25 cellular contexts compared by ENCODE assay signal in the genomic region with DNA sequence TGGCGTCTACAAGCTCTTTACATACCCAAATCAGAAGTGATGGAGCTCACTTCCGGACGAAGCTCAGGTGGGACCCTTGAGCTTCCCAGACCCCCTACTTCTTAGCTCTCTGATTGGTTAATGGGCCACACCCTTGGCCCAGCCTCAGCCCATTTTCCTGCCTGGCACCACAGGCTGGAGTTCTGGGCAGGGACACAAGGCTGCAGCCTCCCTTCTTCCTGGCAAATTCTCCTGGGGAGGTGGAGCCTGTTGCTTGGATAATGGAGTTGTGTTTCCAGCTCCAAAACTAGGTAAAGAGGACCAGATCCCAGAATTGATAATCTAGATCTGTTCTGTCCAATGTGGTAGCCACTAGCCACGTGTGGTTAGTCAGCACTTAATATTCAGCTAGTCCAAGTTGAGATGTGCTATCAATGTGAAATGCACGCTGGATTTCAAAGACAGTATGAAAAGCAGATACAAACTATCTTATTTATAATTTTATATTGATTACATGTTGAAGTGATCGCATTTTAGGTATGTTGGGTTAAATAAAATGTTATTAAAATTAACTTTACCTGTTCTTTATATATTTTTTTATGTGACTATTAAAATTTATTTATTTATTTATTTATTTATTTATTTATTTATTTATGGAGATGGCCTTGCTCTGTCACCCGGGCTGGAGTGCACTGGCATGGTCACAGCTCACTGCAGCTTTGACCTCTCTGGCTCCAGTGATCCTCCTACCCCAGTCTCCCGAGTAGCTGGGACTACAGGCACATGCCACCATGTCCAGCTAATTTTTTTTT. TPM values are rescaled to one million over a fixed set of nuclear protein-coding genes. Genes with fewer than 3 reads are reported as not detected.
DNase-seq lines count a peak whose midpoint lies in the region; ATAC-seq and TF ChIP-seq lines count a peak whose summit lies in the region.
"Had no signal": no experiment of that assay in that cellular context is flagged by ENCODE, and none has a peak within 500 bp of the region (broad histone marks: within the 10 kb centered on the region; RNA-seq: fewer than 3 reads in every experiment).

No MANE protein-coding gene starts in this region.

- H3K27ac ChIP-seq in H9 (ENCODE audit: insufficient read length, low read depth, low read length) (no peak overlapping the region), Karpas-422 (ENCODE audit: low read length) (no peak overlapping the region), parathyroid adenoma (no peak overlapping the region)
- H3K27ac ChIP-seq: BLaER1 had no signal

- H3K9me2 ChIP-seq in Karpas-422 (replicated peaks; ENCODE audit: insufficient read depth, low read length), result no peaks in the 10 kb centered on the region

- POLR2A ChIA-PET in naive thymus-derived CD8-positive, alpha-beta T cell (lab: Charles Lee), result no interaction called here

- H3K27me3 Mint-ChIP-seq in H9 (ENCODE audit: low read depth), result peaks cover 9% of the 10 kb centered on the region
- H3K27me3 Mint-ChIP-seq in naive thymus-derived CD8-positive, alpha-beta T cell, result peaks cover 2 to 9% (median 4%) of the 10 kb centered on the region in 5 donors

- H3K4me1 ChIP-seq in H9 (ENCODE audit: insufficient read depth, low read length) (peaks cover 3% of the 10 kb centered on the region; the same call in 1 of the 2 replicates), Karpas-422 (ENCODE audit: low read length) (peaks cover 24% of the 10 kb centered on the region), parathyroid adenoma (peaks cover 30% of the 10 kb centered on the region)
- H3K4me1 ChIP-seq: BLaER1, Caco-2 had no signal

- H3K14ac ChIP-seq in H9 (ENCODE audit: insufficient read depth, low read length), result no peak overlapping the region

- H3K36me3 Mint-ChIP-seq in H9 (ENCODE audit: insufficient read depth in 1 of 3, low read depth in 3 of 3), result no peaks in the 10 kb centered on the region
- H3K36me3 Mint-ChIP-seq in naive thymus-derived CD8-positive, alpha-beta T cell, result no peaks in the 10 kb centered on the region

- H3K23ac ChIP-seq in H9 (ENCODE audit: insufficient read length, low read depth, low read length), result no peak overlapping the region

- H3K4ac ChIP-seq in H9 (ENCODE audit: low read depth, low read length), result no peak overlapping the region

- H3K18ac ChIP-seq in H9 (ENCODE audit: insufficient read length, low read depth, low read length), result no peak overlapping the region

- no peak overlapping the region for H3K56ac ChIP-seq in H9 (ENCODE audit: insufficient read length, low read depth, low read length)

- H3K9me3 ChIP-seq in H9 (ENCODE audit: control insufficient read depth, low read depth, low read length), result no peaks in the 10 kb centered on the region
- no peaks in the 10 kb centered on the region for H3K9me3 ChIP-seq in Karpas-422 (ENCODE audit: low read length)
- H3K9me3 ChIP-seq in parathyroid adenoma (ENCODE audit: control insufficient read depth, low read length), result no peaks in the 10 kb centered on the region
- H3K9me3 ChIP-seq: BLaER1, Caco-2 had no signal

- H4K5ac ChIP-seq in H9 (ENCODE audit: insufficient read length, low read depth, low read length), result no peak overlapping the region

- H2BK120ac ChIP-seq in H9 (ENCODE audit: low read depth, low read length, poor library complexity, severe bottlenecking), result no peak overlapping the region

- H3T11ph ChIP-seq in H9 (ENCODE audit: low read length), result no peak overlapping the region

- no peaks in the 10 kb centered on the region for H3K79me1 ChIP-seq in H9 (ENCODE audit: insufficient read depth, low read depth, low read length, poor library complexity, severe bottlenecking)

- H3K4me1 Mint-ChIP-seq in H9, result peaks cover 24% of the 10 kb centered on the region in 2 experiments
- no peaks in the 10 kb centered on the region for H3K4me1 Mint-ChIP-seq in naive thymus-derived CD8-positive, alpha-beta T cell

- no peak overlapping the region for H2AFZ ChIP-seq in H9 (ENCODE audit: low read length)
- peak overlapping the region; percentile 92 for H2AFZ ChIP-seq in Karpas-422 (ENCODE audit: low read length)
- H2AFZ ChIP-seq in parathyroid adenoma, result peak overlapping the region; percentile 2

- H4K20me1 ChIP-seq in H9 (ENCODE audit: control insufficient read depth, insufficient read depth, insufficient read length) (no peaks in the 10 kb centered on the region), Karpas-422 (ENCODE audit: insufficient read depth, low read depth, low read length) (no peaks in the 10 kb centered on the region)
- H4K20me1 ChIP-seq: BLaER1 had no signal

- H2BK15ac ChIP-seq in H9 (ENCODE audit: low read depth, low read length), result no peak overlapping the region

- H3K9me3 Mint-ChIP-seq in H9, result no peaks in the 10 kb centered on the region; a peak in 1 of 5 replicates
- no peaks in the 10 kb centered on the region for H3K9me3 Mint-ChIP-seq in naive thymus-derived CD8-positive, alpha-beta T cell
- H3K9me3 Mint-ChIP-seq: CD4-positive, alpha-beta T cell had no signal

- H3K36me3 ChIP-seq in Karpas-422 (ENCODE audit: insufficient read depth, low read length) (no peaks in the 10 kb centered on the region), parathyroid adenoma (ENCODE audit: control insufficient read depth, insufficient read depth, low read length) (no peaks in the 10 kb centered on the region)
- H3K36me3 ChIP-seq: BLaER1 had no signal

- no peak for ATAC-seq in naive thymus-derived CD8-positive, alpha-beta T cell
- ATAC-seq: GM12878, PC-3 had no signal

- H3K27ac Mint-ChIP-seq in H9, result no peak overlapping the region
- no peak overlapping the region for H3K27ac Mint-ChIP-seq in naive thymus-derived CD8-positive, alpha-beta T cell
- H3K27ac Mint-ChIP-seq: CD4-positive, alpha-beta T cell had no signal

- WGBS in H9 (ENCODE audit: extremely low coverage, insufficient read length, low lambda C conversion rate), result no CpG with 5 or more reads among the region's 8 CpGs

- TF ChIP-seq CTCF in H9 (conservative IDR thresholded peaks at IDR 0.05) (no peak), parathyroid adenoma (IDR thresholded peaks at IDR 0.05) (no peak)

- DNase-seq in H9, result peak; percentile 19
- peak; percentile 61 for DNase-seq in Karpas-422
- peak; percentile 40 for DNase-seq in ecto neural progenitor cell (ENCODE audit: low spot score)
- DNase-seq in GDM1 (lab: John Stamatoyannopoulos, UW), result no peak
- DNase-seq in NOMO-1 (lab: John Stamatoyannopoulos, UW; ENCODE audit: unreplicated experiment in 2 of 2), result no peak
- no peak for DNase-seq in naive thymus-derived CD8-positive, alpha-beta T cell
- DNase-seq: ACHN; Caco-2; CD4-positive, alpha-beta T cell; DMS 273 treated with DMSO at 0.1 percent for 48 hours; DMS79 treated with DMSO at 0.1 percent for 48 hours; KG1; NCI-H1105; NCI-H146; NCI-H2029; NCI-H226; NCI-H510A treated with DMSO at 0.1 percent for 48 hours; NCI-H82; PC-3; Right ventricle myocardium superior had no signal

- H2BK12ac ChIP-seq in H9 (ENCODE audit: insufficient read length, low read depth, low read length), result no peak overlapping the region

- no peak overlapping the region for H2BK20ac ChIP-seq in H9 (ENCODE audit: low read depth, low read length, poor library complexity, severe bottlenecking)

- H3K4me2 ChIP-seq in H9 (ENCODE audit: insufficient read depth, insufficient read length, low read length) (no peak overlapping the region), Karpas-422 (ENCODE audit: low read depth, low read length, poor library complexity, severe bottlenecking) (peak overlapping the region; percentile 41), parathyroid adenoma (ENCODE audit: low read length) (no peak overlapping the region)
- H3K4me2 ChIP-seq: BLaER1 had no signal

- H2BK5ac ChIP-seq in H9 (ENCODE audit: insufficient read length, low read length), result no peak overlapping the region

- no peaks in the 10 kb centered on the region for H3K79me2 ChIP-seq in H9 (ENCODE audit: insufficient read depth, low read length)
- H3K79me2 ChIP-seq in Karpas-422 (ENCODE audit: low read length), result no peaks in the 10 kb centered on the region
- H3K79me2 ChIP-seq in parathyroid adenoma, result peaks cover 4% of the 10 kb centered on the region

- H2AK5ac ChIP-seq in H9 (ENCODE audit: insufficient read length, low read length), result no peak overlapping the region

- H4K8ac ChIP-seq in H9 (replicated peaks; ENCODE audit: insufficient read length, low read depth, low read length), result no peak overlapping the region

- H3K27me3 ChIP-seq in H9 (ENCODE audit: insufficient read depth, low read length) (no peaks in the 10 kb centered on the region), Karpas-422 (ENCODE audit: low read length) (no peaks in the 10 kb centered on the region), parathyroid adenoma (ENCODE audit: control insufficient read depth, insufficient read depth, low read length) (no peaks in the 10 kb centered on the region)
- H3K27me3 ChIP-seq: BLaER1 had no signal

- peak overlapping the region; percentile 0; the same call in 1 of the 2 replicates for H3K4me3 ChIP-seq in Karpas-422 (ENCODE audit: low read length)
- no peak overlapping the region for H3K4me3 ChIP-seq in parathyroid adenoma (ENCODE audit: low read depth, low read length)
- H3K4me3 ChIP-seq: BLaER1, GM12878 had no signal

- H4K91ac ChIP-seq in H9 (ENCODE audit: insufficient read length, low read depth, low read length), result no peak overlapping the region

- no peak overlapping the region for H3K4me3 Mint-ChIP-seq in H9
- no peak overlapping the region for H3K4me3 Mint-ChIP-seq in naive thymus-derived CD8-positive, alpha-beta T cell
- H3K4me3 Mint-ChIP-seq: CD4-positive, alpha-beta T cell had no signal

- H3K23me2 ChIP-seq in H9 (ENCODE audit: insufficient read length, low read depth, low read length, poor library complexity, severe bottlenecking), result no peaks in the 10 kb centered on the region

- no peak overlapping the region for H3K9ac ChIP-seq in H9 (ENCODE audit: extremely low read depth, insufficient read length, low read length)
- no peak overlapping the region for H3K9ac ChIP-seq in Karpas-422 (ENCODE audit: low read length)
- no peak overlapping the region for H3K9ac ChIP-seq in parathyroid adenoma
- H3K9ac ChIP-seq: BLaER1 had no signal

RNA-seq across cellular contexts. Expression of gene FAIM2, which starts 12.6 kb away (rescaled TPM):
- total RNA-seq in H9 (2021), result 0.22 and 0.42 TPM in 2 replicates
- total RNA-seq in Karpas-422 (2014; rRNA removed; shearing (Covaris generic); ENCODE audit: low replicate concordance), result 27.4 and 49.8 TPM in 2 replicates
- not detected for total RNA-seq in naive thymus-derived CD8-positive, alpha-beta T cell
- polyA plus RNA-seq in naive thymus-derived CD8-positive, alpha-beta T cell, result under 1 TPM in 1 of 3 donors, not detected in 2; 0.39 TPM
- total RNA-seq: CD4-positive, alpha-beta T cell; GM12878; HT1080 had no signal
- polyA plus RNA-seq: GM12878 had no signal

RNA-seq across cellular contexts. Expression of gene AQP2, which starts 34.2 kb away (rescaled TPM):
- not detected in 2 replicates for total RNA-seq in H9 (2021)
- total RNA-seq in Karpas-422 (2014; rRNA removed; shearing (Covaris generic); ENCODE audit: low replicate concordance), result 0.07 and 0.63 TPM in 2 replicates
- total RNA-seq in naive thymus-derived CD8-positive, alpha-beta T cell, result not detected
- polyA plus RNA-seq in naive thymus-derived CD8-positive, alpha-beta T cell, result not detected
- total RNA-seq: Caco-2; CD4-positive, alpha-beta T cell; GM12878; HT1080; PC-3; Right ventricle myocardium superior; RPMI7951 had no signal
- polyA plus RNA-seq: GM12878 had no signal

RNA-seq across cellular contexts. Expression of gene AQP5, which starts 45.3 kb away (rescaled TPM):
- total RNA-seq in H9 (2021), result 2.5 and 2.8 TPM in 2 replicates
- total RNA-seq in Karpas-422 (2014; rRNA removed; shearing (Covaris generic); ENCODE audit: low replicate concordance), result 0.97 and 4.5 TPM in 2 replicates
- not detected for total RNA-seq in naive thymus-derived CD8-positive, alpha-beta T cell
- not detected for polyA plus RNA-seq in naive thymus-derived CD8-positive, alpha-beta T cell
- total RNA-seq: Caco-2; CD4-positive, alpha-beta T cell; GM12878; HT1080; PC-3; RPMI7951 had no signal
- polyA plus RNA-seq: GM12878 had no signal

RNA-seq across cellular contexts. Expression of gene AQP6, which starts 56.4 kb away (rescaled TPM):
- total RNA-seq in H9 (2021), result 0.09 and 0.11 TPM in 2 replicates
- 0.04 and 0.79 TPM in 2 replicates for total RNA-seq in Karpas-422 (2014; rRNA removed; shearing (Covaris generic); ENCODE audit: low replicate concordance)
- total RNA-seq in naive thymus-derived CD8-positive, alpha-beta T cell, result not detected
- polyA plus RNA-seq in naive thymus-derived CD8-positive, alpha-beta T cell, result not detected
- total RNA-seq: Caco-2; CD4-positive, alpha-beta T cell; GM12878; HT1080; PC-3; Right ventricle myocardium superior; RPMI7951 had no signal
- polyA plus RNA-seq: GM12878 had no signal

Comparison
In these comparisons a context has a peak if more than half of its experiments do, and no peak if none do; other contexts are left out.
1. DNase-seq: peak in H9 (single experiment), Karpas-422 (single experiment) and ecto neural progenitor cell (single experiment); none in GDM1 (single experiment), NOMO-1 (0 of 2) and naive thymus-derived CD8-positive, alpha-beta T cell (0 of 10).
2. RNA of gene FAIM2, which starts 12.6 kb away (total RNA-seq): 27.4 to 49.8 TPM in Karpas-422; 0.22 to 0.42 TPM in H9 and not detected in naive thymus-derived CD8-positive, alpha-beta T cell; every median in the first group is over 10 times any median in the second.